In genomic region chr9:127608104-127608966, GRCh38 we compare ENCODE assay signal across 8 cellular contexts. TPM values are rescaled to one million over a fixed set of nuclear protein-coding genes. Genes with fewer than 3 reads are reported as not detected.
DNase-seq lines count a peak whose midpoint lies in the region; ATAC-seq and TF ChIP-seq lines count a peak whose summit lies in the region.

No MANE protein-coding gene starts in this region.

- peaks cover 31% of the 10 kb centered on the region for H3K4me1 Mint-ChIP-seq in activated CD4-positive, alpha-beta memory T cell treated with anti-CD3 and anti-CD28 coated beads, Interleukin-2, amount 10 ng/mL, durations not matched to agents 7 days and 5 days

- TF ChIP-seq CTCF in HEK293 (tag by site-specific recombination; IDR thresholded peaks at IDR 0.05) (no peak), dorsolateral prefrontal cortex (IDR thresholded peaks at IDR 0.05 in 54 of 56, conservative IDR thresholded peaks at IDR 0.05 in 2 of 56; ENCODE audit: low read depth in 1 of 56, partially characterized antibody in 56 of 56) (peak in 10 of 56 donors; percentile 10 to 34 (median 19)), lung (IDR thresholded peaks at IDR 0.05; ENCODE audit: control extremely low read depth, extremely low read depth) (no peak)

- peak overlapping the region; percentile 37; the same call in 1 of the 2 replicates for H3K27ac ChIP-seq in HEK293 (ENCODE audit: extremely low read depth, low read depth, low read length)
- H3K27ac ChIP-seq in dorsolateral prefrontal cortex: peak overlapping the region in 58 of 59 donors; percentile 20 to 94 (median 82)
- peak overlapping the region in 1 of 2 donors; percentile 72 for H3K27ac ChIP-seq in lung (ENCODE audit: low read depth in 1 of 2, low read length in 1 of 2)

- H3K9me3 ChIP-seq in HEK293 (ENCODE audit: control insufficient read depth, insufficient read depth, low read depth, low read length) (no peaks in the 10 kb centered on the region), lung (ENCODE audit: control insufficient read depth in 2 of 2, insufficient read depth in 1 of 2, low read length in 1 of 2) (no peaks in the 10 kb centered on the region)

- DNase-seq in ACHN (peak; percentile 62), NCI-H526 (lab: John Stamatoyannopoulos, UW) (peak; percentile 67 to 94), dorsolateral prefrontal cortex (peak; percentile 64 to 97 (median 86)), lung (ENCODE audit: low spot score) (peak; percentile 71)
- DNase-seq in activated CD4-positive, alpha-beta memory T cell treated with anti-CD3 and anti-CD28 coated beads, Interleukin-2, amount 10 ng/mL, durations not matched to agents 7 days and 5 days: peak; percentile 79
- peak; percentile 78 to 83 for DNase-seq in stimulated activated CD4-positive, alpha-beta T cell treated with anti-CD3 and anti-CD28 coated beads, Interleukin-4, amount 100 ng/mL, for 4 hours

- CTCF ChIA-PET in HEK293 (lab: Yijun Ruan, JAX): interaction anchor here (0.5 to 3.7 kb wide), 14 partner anchors 9 to 312 kb away, joined by 3 to 18 read pairs (median 4); partner anchors contain the start of gene TOR2A
- CTCF ChIA-PET in activated CD4-positive, alpha-beta memory T cell treated with anti-CD3 and anti-CD28 coated beads, Interleukin-2, amount 10 ng/mL, durations not matched to agents 7 days and 5 days (lab: Charles Lee): interaction anchor here (0.6 to 3.7 kb wide), 13 partner anchors 22 to 509 kb away, joined by 3 to 18 read pairs (median 3); partner anchors contain the start of gene TOR2A

- intact Hi-C loops in dorsolateral prefrontal cortex (cut with DNase I): no loop called here

- peak overlapping the region; percentile 35 for H3K27ac Mint-ChIP-seq in activated CD4-positive, alpha-beta memory T cell treated with anti-CD3 and anti-CD28 coated beads, Interleukin-2, amount 10 ng/mL, durations not matched to agents 7 days and 5 days

- H3K36me3 Mint-ChIP-seq in activated CD4-positive, alpha-beta memory T cell treated with anti-CD3 and anti-CD28 coated beads, Interleukin-2, amount 10 ng/mL, durations not matched to agents 7 days and 5 days (ENCODE audit: low read depth): no peaks in the 10 kb centered on the region

- H3K36me3 ChIP-seq in HEK293 (ENCODE audit: control insufficient read depth in 2 of 2, insufficient read depth in 1 of 2, low read length in 2 of 2) (no peaks in the 10 kb centered on the region), lung (ENCODE audit: control insufficient read depth in 2 of 2, insufficient read depth in 2 of 2, low read length in 2 of 2) (no peaks in the 10 kb centered on the region)

- WGBS in lung, 2 donors: 2 to 4% methylated on average over 55 of the region's 55 CpGs

- in situ Hi-C loops in ACHN (cut with HindIII; ENCODE audit: low pct_ligation_motif_present, low pct_unique_long_range_greater_than_20kb, low sequenced_read_pairs): no loop called here

- H3K4me1 ChIP-seq in HEK293 (ENCODE audit: control insufficient read depth, insufficient read depth, low read length) (peaks cover 13% of the 10 kb centered on the region), lung (ENCODE audit: control insufficient read depth in 2 of 2, insufficient read depth in 2 of 2, low read length in 2 of 2) (peaks cover 0 to 5% of the 10 kb centered on the region in 2 donors)

- H3K4me3 ChIP-seq in HEK293 (ENCODE audit: low read depth, low read length) (peak overlapping the region; percentile 40), dorsolateral prefrontal cortex (peak overlapping the region; percentile 33 to 73 (median 59)), lung (peak overlapping the region; percentile 38)

- H3K27me3 Mint-ChIP-seq in activated CD4-positive, alpha-beta memory T cell treated with anti-CD3 and anti-CD28 coated beads, Interleukin-2, amount 10 ng/mL, durations not matched to agents 7 days and 5 days: peaks cover 25% of the 10 kb centered on the region

- H3K4me3 Mint-ChIP-seq in activated CD4-positive, alpha-beta memory T cell treated with anti-CD3 and anti-CD28 coated beads, Interleukin-2, amount 10 ng/mL, durations not matched to agents 7 days and 5 days: peak overlapping the region; percentile 73

- ATAC-seq in lung (ENCODE audit: insufficient read depth, low FRiP score) (peak; percentile 47), GM18907 (IDR thresholded peaks at IDR 0.05; ENCODE audit: unreplicated experiment) (no peak)

- POLR2A ChIA-PET in HEK293 (lab: Yijun Ruan, JAX): interaction anchor here (1.0 to 2.1 kb wide), 4 partner anchors 11 to 157 kb away, joined by 3 to 14 read pairs (median 4); partner anchors contain the start of genes LRSAM1, RPL12 and TOR2A
- POLR2A ChIA-PET in activated CD4-positive, alpha-beta memory T cell treated with anti-CD3 and anti-CD28 coated beads, Interleukin-2, amount 10 ng/mL, durations not matched to agents 7 days and 5 days (lab: Charles Lee): interaction anchor here (0.6 to 1.8 kb wide), 14 partner anchors 8 to 363 kb away, joined by 3 to 7 read pairs (median 3); partner anchors contain the start of genes LRSAM1, RPL12 and TOR2A

- H3K9me3 Mint-ChIP-seq in activated CD4-positive, alpha-beta memory T cell treated with anti-CD3 and anti-CD28 coated beads, Interleukin-2, amount 10 ng/mL, durations not matched to agents 7 days and 5 days: no peaks in the 10 kb centered on the region

- H3K27me3 ChIP-seq in dorsolateral prefrontal cortex (no peaks in the 10 kb centered on the region), lung (ENCODE audit: control insufficient read depth, insufficient read depth) (no peaks in the 10 kb centered on the region)

TF ChIP-seq in HEK293, 187 proteins besides CTCF, POLR2A, EP300 and RAD21 (continues in another document):
- TF ChIP-seq ZNF768 (tag by site-specific recombination; IDR thresholded peaks at IDR 0.05) (peak; percentile 56; the same call in 1 of the 2 replicates), ZNF501 (tag by site-specific recombination; IDR thresholded peaks at IDR 0.05) (peak; percentile 71; the same call in 1 of the 2 replicates), WT1 (tag by site-specific recombination; IDR thresholded peaks at IDR 0.05) (peak; percentile 72), ZXDB (tag by site-specific recombination; IDR thresholded peaks at IDR 0.05) (peak; percentile 69), KLF16 (tag by site-specific recombination; IDR thresholded peaks at IDR 0.05) (peak; percentile 64; the same call in 1 of the 2 replicates), SP2 (tag by site-specific recombination; IDR thresholded peaks at IDR 0.05) (peak; percentile 74), PRDM10 (tag by site-specific recombination; IDR thresholded peaks at IDR 0.05) (peak; percentile 97), ZNF24 (tag by site-specific recombination; IDR thresholded peaks at IDR 0.05) (peak; percentile 57; the same call in 1 of the 2 replicates), ZBTB10 (tag by site-specific recombination; IDR thresholded peaks at IDR 0.05) (no peak), ZNF629 (tag by site-specific recombination; IDR thresholded peaks at IDR 0.05) (peak; percentile 59), ZBTB17 (tag by site-specific recombination; IDR thresholded peaks at IDR 0.05) (peak; percentile 97)

RNA-seq across cellular contexts. Expression of gene STXBP1, which starts 3.7 kb away (rescaled TPM):
- 10 to 100 TPM; 23.2 to 23.4 TPM for total RNA-seq in activated CD4-positive, alpha-beta memory T cell treated with anti-CD3 and anti-CD28 coated beads, Interleukin-2, amount 10 ng/mL, durations not matched to agents 7 days and 5 days
- total RNA-seq in dorsolateral prefrontal cortex (1,000 to 10,000 TPM in 52 of 120 experiments, 100 to 1,000 TPM in 68; 334 to 1,348 (median 969) TPM), lung (10 to 100 TPM; 61.5 to 65.8 TPM)
- polyA plus RNA-seq in lung: 10 to 100 TPM; 19.2 to 32.0 TPM

Comparison
In these comparisons a context has a peak if more than half of its experiments do, and no peak if none do; other contexts are left out.
1. RNA of gene STXBP1, which starts 3.7 kb away (total RNA-seq): 334 to 1,348 TPM in dorsolateral prefrontal cortex; 61.5 to 65.8 TPM in lung and 23.2 to 23.4 TPM in activated CD4-positive, alpha-beta memory T cell treated with anti-CD3 and anti-CD28 coated beads, Interleukin-2, amount 10 ng/mL, durations not matched to agents 7 days and 5 days; every median in the first group is over 4 times any median in the second.
2. Peak in every context shown above with its lines, with median percentiles within 50 percentile points of each other: DNase-seq and H3K4me3 ChIP-seq.